ENCODE assay signal across 9 cellular contexts in the genomic region with DNA sequence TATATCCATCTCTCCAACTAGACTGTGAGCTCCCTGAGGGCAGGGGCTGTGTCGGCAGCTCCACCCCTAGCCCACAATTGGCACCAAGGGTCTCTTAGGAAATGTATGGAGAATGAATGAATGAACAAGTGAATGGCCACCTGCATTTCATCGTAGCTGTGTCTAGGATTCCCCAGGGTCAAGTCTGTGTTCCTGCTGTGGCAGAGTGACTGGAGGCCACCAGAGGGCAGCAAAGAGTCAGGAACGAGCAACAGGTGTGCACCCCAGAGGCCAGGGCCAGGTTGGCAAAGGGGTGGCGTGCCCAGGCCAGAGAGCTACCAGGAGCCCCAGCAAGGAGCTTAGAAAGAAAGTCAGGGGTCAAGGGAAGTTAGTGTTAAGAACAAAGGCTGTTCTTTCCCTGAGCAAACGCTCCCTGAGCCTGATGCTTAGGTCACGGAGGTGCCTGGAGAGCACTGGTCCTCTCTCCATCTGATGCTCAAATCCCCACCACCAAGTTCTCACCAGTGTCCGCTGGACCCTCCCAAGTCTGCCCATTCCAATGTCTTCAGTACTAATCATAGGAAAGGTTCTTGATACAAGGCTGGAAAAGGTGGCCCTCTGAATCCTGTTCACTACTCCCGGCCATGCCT.
A peak's percentile ranks its signal among the peaks of the same experiment; 100 is the strongest.
DNase-seq lines count a peak whose midpoint lies in the region; ATAC-seq and TF ChIP-seq lines count a peak whose summit lies in the region.
"Had no signal": no experiment of that assay in that cellular context is flagged by ENCODE, and none has a peak within 500 bp of the region (broad histone marks: within the 10 kb centered on the region; RNA-seq: fewer than 3 reads in every experiment).

No MANE protein-coding gene starts in this region.

- H3K36me3 Mint-ChIP-seq in Calu3 (ENCODE audit: insufficient read depth, unreplicated experiment) (no peaks in the 10 kb centered on the region), activated B cell treated with CpG ODN at 0.5 μM for 24 hours (ENCODE audit: low read depth) (peaks cover 90% of the 10 kb centered on the region)

- POLR2A ChIA-PET in activated B cell treated with CpG ODN at 0.5 μM for 24 hours (lab: Charles Lee), result interaction anchor here (0.7 to 2.0 kb wide), 8 partner anchors 11 to 536 kb away, joined by 3 to 6 read pairs (median 4); no protein-coding TSS in a partner anchor

- H3K27ac ChIP-seq in left lung, result no peak overlapping the region

- H3K9me3 Mint-ChIP-seq in Calu3 (ENCODE audit: low read depth, unreplicated experiment) (no peaks in the 10 kb centered on the region), activated B cell treated with CpG ODN at 0.5 μM for 24 hours (no peaks in the 10 kb centered on the region)
- H3K9me3 Mint-ChIP-seq: T-helper 1 cell treated with Interleukin-12 subunit alpha and Interleukin-12 subunit beta and Interleukin-4 antibody, amounts not matched to agents 30 μg/mL and 1 μg/mL, for 36 hours had no signal

- BruUV-seq in Calu3 (replicated peaks; lab: Mats Ljungman, UMichigan), result no TSS peak

- peak; percentile 54 for ATAC-seq in GM21723 (IDR thresholded peaks at IDR 0.05; ENCODE audit: unreplicated experiment)
- peak; percentile 77 for ATAC-seq in activated B cell treated with CpG ODN at 0.5 μM for 24 hours (ENCODE audit: low read depth)
- peak; percentile 91 for ATAC-seq in left lung
- no peak for ATAC-seq in GM19328 (IDR thresholded peaks at IDR 0.05; ENCODE audit: unreplicated experiment)

- H3K4me3 ChIP-seq in cardiac fibroblast (replicated peaks in 1 of 2; ENCODE audit: low read depth in 2 of 2, low read length in 2 of 2), result no peak overlapping the region
- no peak overlapping the region for H3K4me3 ChIP-seq in left lung

- H3K27ac Mint-ChIP-seq in Calu3 (ENCODE audit: unreplicated experiment) (no peak overlapping the region), activated B cell treated with CpG ODN at 0.5 μM for 24 hours (peak overlapping the region; percentile 87)
- H3K27ac Mint-ChIP-seq: T-helper 1 cell treated with Interleukin-12 subunit alpha and Interleukin-12 subunit beta and Interleukin-4 antibody, amounts not matched to agents 30 μg/mL and 1 μg/mL, for 36 hours had no signal

- CTCF ChIA-PET in Calu3 (lab: Charles Lee) (interaction anchor here (1.0 to 1.6 kb wide), 2 partner anchors 102 to 118 kb away, joined by 5 to 9 read pairs; no protein-coding TSS in a partner anchor), activated B cell treated with CpG ODN at 0.5 μM for 24 hours (lab: Charles Lee) (interaction anchor here (0.7 to 3.6 kb wide), 37 partner anchors 9 to 710 kb away, joined by 3 to 25 read pairs (median 4); no protein-coding TSS in a partner anchor)

- DNase-seq in Calu3 (peak; percentile 56), NCI-H146 treated with DMSO at 0.1 percent for 48 hours (lab: John Stamatoyannopoulos, UW; ENCODE audit: unreplicated experiment) (peak; percentile 66), activated B cell treated with CpG ODN at 0.5 μM for 24 hours (peak; percentile 52), cardiac fibroblast (ENCODE audit: low read depth in 2 of 2) (peak; percentile 65 to 68), left lung (peak; percentile 63 to 80)
- peak; percentile 61 to 64 (median 64) for DNase-seq in stimulated activated CD4-positive, alpha-beta T cell treated with anti-CD3 and anti-CD28 coated beads, TNF-alpha, amount 100 ng/mL, for 24 hours (ENCODE audit: low read depth in 3 of 3)

- H3K4me1 Mint-ChIP-seq in Calu3 (ENCODE audit: low read depth, unreplicated experiment), result no peaks in the 10 kb centered on the region
- H3K4me1 Mint-ChIP-seq in activated B cell treated with CpG ODN at 0.5 μM for 24 hours, result peaks cover 63% of the 10 kb centered on the region

- H3K4me1 ChIP-seq in left lung, result no peaks in the 10 kb centered on the region

- intact Hi-C loops in Calu3 (cut with micrococcal nuclease; ENCODE audit: unreplicated experiment), result loop anchor here (1.0 to 5.0 kb wide), 2 partner anchors 104 to 118 kb away; no protein-coding TSS in a partner anchor
- intact Hi-C loops in activated B cell treated with CpG ODN at 0.5 μM for 24 hours (cut with micrococcal nuclease), result loop anchor here (1.0 to 10.0 kb wide), 8 partner anchors 118 to 614 kb away; partner anchors contain the start of genes GRHPR, POLR1E and ZCCHC7
- intact Hi-C loops in left lung (cut with DNase I), result no loop called here

- H3K36me3 ChIP-seq in left lung, result no peaks in the 10 kb centered on the region

- TF ChIP-seq CTCF in Calu3 (IDR thresholded peaks at IDR 0.05; ENCODE audit: unreplicated experiment), result peak; percentile 58
- no peak for TF ChIP-seq CTCF in activated B cell treated with CpG ODN at 0.5 μM for 24 hours (IDR thresholded peaks at IDR 0.05)
- TF ChIP-seq CTCF in cardiac fibroblast (IDR thresholded peaks at IDR 0.05; ENCODE audit: low read depth, low read length), result peak; percentile 92
- TF ChIP-seq CTCF in left lung (IDR thresholded peaks at IDR 0.05), result peak; percentile 85 to 86

- H3K4me3 Mint-ChIP-seq in Calu3 (ENCODE audit: low read depth, unreplicated experiment), result no peak overlapping the region
- H3K4me3 Mint-ChIP-seq in activated B cell treated with CpG ODN at 0.5 μM for 24 hours, result no peak overlapping the region
- H3K4me3 Mint-ChIP-seq: T-helper 1 cell treated with Interleukin-12 subunit alpha and Interleukin-12 subunit beta and Interleukin-4 antibody, amounts not matched to agents 30 μg/mL and 1 μg/mL, for 36 hours had no signal

- H3K27me3 Mint-ChIP-seq in Calu3 (ENCODE audit: unreplicated experiment), result peaks cover 27% of the 10 kb centered on the region
- H3K27me3 Mint-ChIP-seq in activated B cell treated with CpG ODN at 0.5 μM for 24 hours, result no peaks in the 10 kb centered on the region

- H3K9me3 ChIP-seq in left lung, result no peaks in the 10 kb centered on the region

- H3K27me3 ChIP-seq in left lung, result peaks cover 0 to 20% of the 10 kb centered on the region in 2 donors

Comparison
In these comparisons a context has a peak if more than half of its experiments do, and no peak if none do; other contexts are left out.
1. intact Hi-C loops: an anchor here in Calu3 (1.0 to 5.0 kb wide) and activated B cell treated with CpG ODN at 0.5 μM for 24 hours (1.0 to 10.0 kb wide); none called in left lung.